In the genomic region with DNA sequence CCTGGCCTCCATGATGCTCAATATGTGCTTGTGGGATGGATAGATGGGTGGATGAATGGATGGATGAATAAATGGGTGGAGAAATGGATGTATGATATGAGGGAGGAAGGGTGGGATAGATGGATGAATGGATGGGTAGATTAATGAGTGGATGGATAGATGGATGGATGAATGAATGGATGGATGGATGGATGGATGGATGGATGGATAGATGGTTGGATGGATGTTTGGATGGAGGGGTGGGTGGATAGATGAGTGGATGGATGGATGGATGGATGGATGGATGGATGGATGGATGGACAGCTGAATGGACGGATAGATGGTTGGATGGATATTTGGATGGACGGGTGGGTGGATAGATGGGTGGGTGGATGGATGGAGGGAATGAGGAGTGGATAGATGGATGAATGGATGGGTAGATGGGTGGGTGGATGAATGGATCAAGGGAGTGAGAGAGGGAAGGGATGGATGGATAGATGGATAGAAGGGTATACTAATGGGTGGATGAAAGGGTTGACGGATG, we compare ENCODE assay signal across 22 cellular contexts.
"Had no signal": no experiment of that assay in that cellular context is flagged by ENCODE, and none has a peak within 500 bp of the region (broad histone marks: within the 10 kb centered on the region; RNA-seq: fewer than 3 reads in every experiment).

No MANE protein-coding gene starts in this region.

- FAIRE-seq: astrocyte, endothelial cell of umbilical vein, pancreas had no signal

- H3K4me2 ChIP-seq: hepatocyte had no signal

- ATAC-seq: activated CD8-positive, alpha-beta T cell treated with anti-CD3 and anti-CD28 coated beads for 36 hours; activated T-cell treated with anti-CD3 and anti-CD28 coated beads, Interleukin-2, amount 50 U/mL, for 4 hours; gastroesophageal sphincter had no signal

- H3K9me3 ChIP-seq: gastroesophageal sphincter, left ventricle myocardium inferior, mucosa of descending colon, pancreas, prostate gland, transverse colon had no signal

- H3K27ac Mint-ChIP-seq: activated CD4-positive, alpha-beta T cell treated with anti-CD3 and anti-CD28 coated beads, Interleukin-2, amount 10 ng/mL, durations not matched to agents 7 days and 5 days; activated CD8-positive, alpha-beta T cell treated with anti-CD3 and anti-CD28 coated beads for 36 hours; activated naive CD8-positive, alpha-beta T cell; activated T-helper 2 cell treated with anti-CD3 and anti-CD28 coated beads, Interferon-gamma antibody, Interleukin-2, Interleukin-4, amounts not matched to agents 10 μg/mL and 5 μg/mL and 100 μg/mL, durations not matched to agents 14 hours and 24 hours and 36 hours; nephron progenitor cell had no signal

- H2AFZ ChIP-seq: hepatocyte had no signal

- H3K4me1 ChIP-seq: gastroesophageal sphincter, left ventricle myocardium inferior, prostate gland had no signal

- H3K27me3 ChIP-seq: brain microvascular endothelial cell, gastroesophageal sphincter, hepatocyte, pancreas, transverse colon had no signal

- H3K36me3 Mint-ChIP-seq: activated naive CD8-positive, alpha-beta T cell had no signal

- H3K9me3 Mint-ChIP-seq: activated CD8-positive, alpha-beta T cell treated with anti-CD3 and anti-CD28 coated beads for 36 hours had no signal

- DNase-seq: activated CD4-positive, alpha-beta T cell treated with anti-CD3 and anti-CD28 coated beads, Interleukin-2, amount 10 ng/mL, durations not matched to agents 7 days and 5 days; activated CD4-positive, CD25-positive, alpha-beta regulatory T cell treated with anti-CD3 and anti-CD28 coated beads, Interleukin-2, amount 50 U/mL, for 72 hours; activated CD8-positive, alpha-beta T cell treated with anti-CD3 and anti-CD28 coated beads for 36 hours; activated T-cell treated with anti-CD3 and anti-CD28 coated beads, Interleukin-2, amount 50 U/mL, for 4 hours; amniotic stem cell; brain microvascular endothelial cell; caudate nucleus; left ventricle myocardium inferior; nephron progenitor cell; stimulated activated naive CD4-positive, alpha-beta T cell; T-helper 2 cell had no signal

- H3K27ac ChIP-seq: brain microvascular endothelial cell, gastroesophageal sphincter, hepatocyte, left ventricle myocardium inferior, pancreas, transverse colon had no signal

- H3K36me3 ChIP-seq: brain microvascular endothelial cell, gastroesophageal sphincter, left ventricle myocardium inferior, pancreas, prostate gland, transverse colon had no signal

- H3K4me3 ChIP-seq: gastroesophageal sphincter, hepatocyte, left ventricle myocardium inferior, lung, mucosa of descending colon, pancreas, prostate gland, transverse colon had no signal

- H3K4me3 Mint-ChIP-seq: activated CD4-positive, alpha-beta T cell treated with anti-CD3 and anti-CD28 coated beads, Interleukin-2, amount 10 ng/mL, durations not matched to agents 7 days and 5 days; activated CD8-positive, alpha-beta T cell treated with anti-CD3 and anti-CD28 coated beads for 36 hours; activated naive CD8-positive, alpha-beta T cell; activated T-cell treated with anti-CD3 and anti-CD28 coated beads, Interleukin-2, amount 50 U/mL, for 4 hours had no signal

- H3K79me2 ChIP-seq: hepatocyte had no signal
